Comparison of ENCODE assay signal across 15 cellular contexts in the genomic region with DNA sequence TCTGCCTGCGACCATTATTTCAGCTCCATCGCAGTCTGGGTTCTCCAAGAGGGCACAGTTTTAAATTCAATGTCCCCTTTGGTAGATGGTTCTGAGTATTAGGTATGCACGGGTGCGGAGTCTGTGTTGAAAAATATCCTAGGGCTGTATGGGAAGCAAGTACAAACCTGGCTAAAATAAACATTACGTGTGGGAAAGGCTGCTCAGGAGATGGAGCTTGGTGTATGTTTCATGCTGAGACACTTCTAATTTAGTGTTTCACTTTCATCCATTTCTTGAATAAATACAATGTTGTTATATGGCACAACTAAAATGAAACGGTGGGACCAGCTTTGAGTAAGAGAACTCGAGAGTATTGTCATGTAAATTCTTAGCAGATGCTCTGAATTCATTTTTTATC.
"Had no signal": no experiment of that assay in that cellular context is flagged by ENCODE, and none has a peak within 500 bp of the region (broad histone marks: within the 10 kb centered on the region; RNA-seq: fewer than 3 reads in every experiment).

No MANE protein-coding gene starts in this region.

- H3K27ac Mint-ChIP-seq: activated CD8-positive, alpha-beta T cell treated with anti-CD3 and anti-CD28 coated beads for 36 hours; activated T-helper 1 cell treated with anti-CD3 and anti-CD28 coated beads, Interleukin-12 subunit alpha, Interleukin-12 subunit beta, Interleukin-2, Interleukin-4 antibody, amounts not matched to agents 30 ng/mL and 10 ng/mL and 1 ng/mL, durations not matched to agents 14 hours and 24 hours and 36 hours; dendritic cell treated with granulocyte-macrophage colony-stimulating factor and Interleukin-4, amounts not matched to agents 40 ng/mL and 50 ng/mL, for 4 days; effector memory CD8-positive, alpha-beta T cell; nephron progenitor cell; stimulated activated naive CD8-positive, alpha-beta T cell treated with anti-CD3 and anti-CD28 coated beads, Interleukin-15, Interleukin-2, amounts not matched to agents 100 ng/mL and 50 ng/mL, for 24 hours had no signal

- H3K36me3 ChIP-seq: upper lobe of left lung had no signal

- H3K9me3 Mint-ChIP-seq: activated T-helper 1 cell treated with anti-CD3 and anti-CD28 coated beads, Interleukin-12 subunit alpha, Interleukin-12 subunit beta, Interleukin-2, Interleukin-4 antibody, amounts not matched to agents 30 ng/mL and 10 ng/mL and 1 ng/mL, durations not matched to agents 14 hours and 24 hours and 36 hours; dendritic cell treated with granulocyte-macrophage colony-stimulating factor and Interleukin-4, amounts not matched to agents 40 ng/mL and 50 ng/mL, for 4 days had no signal

- H3K4me3 Mint-ChIP-seq: activated CD8-positive, alpha-beta T cell treated with anti-CD3 and anti-CD28 coated beads for 36 hours; activated T-helper 1 cell treated with anti-CD3 and anti-CD28 coated beads, Interleukin-12 subunit alpha, Interleukin-12 subunit beta, Interleukin-2, Interleukin-4 antibody, amounts not matched to agents 30 ng/mL and 10 ng/mL and 1 ng/mL, durations not matched to agents 14 hours and 24 hours and 36 hours; dendritic cell treated with granulocyte-macrophage colony-stimulating factor and Interleukin-4, amounts not matched to agents 40 ng/mL and 50 ng/mL, for 4 days; effector memory CD8-positive, alpha-beta T cell; nephron progenitor cell; stimulated activated naive CD8-positive, alpha-beta T cell treated with anti-CD3 and anti-CD28 coated beads, Interleukin-15, Interleukin-2, amounts not matched to agents 100 ng/mL and 50 ng/mL, for 24 hours had no signal

- H3K9me3 ChIP-seq: upper lobe of left lung had no signal

- H3K4me1 ChIP-seq: upper lobe of left lung had no signal

- H3K4me3 ChIP-seq: upper lobe of left lung had no signal

- H3K27me3 ChIP-seq: upper lobe of left lung had no signal

- H3K27me3 Mint-ChIP-seq: effector memory CD8-positive, alpha-beta T cell had no signal

- H3K27ac ChIP-seq: upper lobe of left lung, VCaP had no signal

- H3K4me1 Mint-ChIP-seq: nephron progenitor cell had no signal

- DNase-seq: activated CD4-positive, alpha-beta T cell treated with anti-CD3 and anti-CD28 coated beads for 4 hours; activated CD8-positive, alpha-beta memory T cell treated with anti-CD3 and anti-CD28 coated beads, Interleukin-2, amount 50 U/mL, for 48 hours; activated CD8-positive, alpha-beta T cell treated with anti-CD3 and anti-CD28 coated beads for 36 hours; activated naive CD4-positive, alpha-beta T cell; effector memory CD8-positive, alpha-beta T cell; left ventricle myocardium superior; mesendoderm; nephron progenitor cell; stimulated activated CD4-positive, alpha-beta T cell treated with anti-CD3 and anti-CD28 coated beads, Interleukin-2, amount 100 ng/mL, for 48 hours; T-helper 9 cell had no signal
